ENCODE assay signal across 8 cellular contexts in the genomic region with DNA sequence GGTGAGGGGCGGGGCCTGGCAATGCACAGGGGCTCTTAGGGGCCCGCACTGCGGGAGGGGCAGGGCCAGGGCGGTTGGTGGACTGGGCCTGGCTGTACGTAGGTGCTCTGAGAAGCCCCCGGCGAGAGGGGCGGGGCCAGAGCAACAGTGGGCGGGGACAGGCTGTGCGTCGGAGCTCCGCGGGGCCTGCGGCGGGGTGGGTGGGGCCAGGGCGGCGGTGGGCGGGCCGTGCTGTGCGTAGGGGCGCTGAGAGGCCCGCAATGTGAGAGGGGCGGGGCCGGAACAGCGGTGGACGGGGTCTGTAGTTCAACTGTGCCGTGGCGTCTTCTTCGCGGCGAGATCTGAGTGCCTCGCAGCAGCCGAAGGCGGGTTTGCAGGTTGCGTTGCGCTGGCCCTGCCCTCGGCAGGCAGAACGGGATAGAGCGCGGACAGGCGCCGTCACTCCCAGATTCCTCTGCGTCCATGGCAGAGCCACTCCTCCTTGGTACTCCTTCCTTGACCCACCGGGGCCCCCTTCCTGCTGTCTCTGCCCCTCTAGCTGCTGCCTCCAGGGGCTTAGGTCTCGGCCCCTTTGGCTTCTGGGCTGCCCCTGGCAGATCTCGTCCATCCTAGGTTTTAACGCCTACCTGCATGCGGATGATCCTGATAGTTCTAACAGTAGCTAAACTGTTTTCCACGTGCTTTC. TPM values are rescaled to one million over a fixed set of nuclear protein-coding genes. Genes with fewer than 3 reads are reported as not detected.
DNase-seq lines count a peak whose midpoint lies in the region; ATAC-seq and TF ChIP-seq lines count a peak whose summit lies in the region.

No MANE protein-coding gene starts in this region.

- no peak for TF ChIP-seq CTCF in Panc1 (IDR thresholded peaks at IDR 0.05)

- H3K4me3 Mint-ChIP-seq in activated T-cell treated with anti-CD3 and anti-CD28 coated beads, Interleukin-2, amount 50 U/mL, for 72 hours, result peak overlapping the region; percentile 86 to 95
- peak overlapping the region; percentile 89 to 98 (median 95) for H3K4me3 Mint-ChIP-seq in naive thymus-derived CD8-positive, alpha-beta T cell
- H3K4me3 Mint-ChIP-seq in stimulated activated memory B cell treated with anti-CD40 and anti-IgM and Interleukin-4, amounts not matched to agents 10 μg/mL and 1 μg/mL and 100 μg/mL, for 72 hours, result peak overlapping the region; percentile 94

- H3K4me1 ChIP-seq in Panc1 (ENCODE audit: control insufficient read depth, insufficient read depth, low read length), result peaks cover 20% of the 10 kb centered on the region

- H3K9me3 ChIP-seq in Panc1 (ENCODE audit: control insufficient read depth, insufficient read depth, low read depth, low read length), result no peaks in the 10 kb centered on the region

- in situ Hi-C loops in KBM-7 (cut with MboI; ENCODE audit: low pct_unique_long_range_greater_than_20kb, low sequenced_read_pairs) (no loop called here), Panc1 (cut with HindIII; ENCODE audit: low pct_unique_long_range_greater_than_20kb, low sequenced_read_pairs) (no loop called here)

- no peaks in the 10 kb centered on the region for H3K36me3 ChIP-seq in Panc1 (ENCODE audit: control insufficient read depth, insufficient read depth, low read length)

- peak; percentile 68 for ATAC-seq in GM21737 (IDR thresholded peaks at IDR 0.05; ENCODE audit: unreplicated experiment)
- peak; percentile 90 for ATAC-seq in Panc1
- ATAC-seq in activated T-cell treated with anti-CD3 and anti-CD28 coated beads, Interleukin-2, amount 50 U/mL, for 72 hours (replicated peaks in 1 of 2), result peak; percentile 82 to 83
- peak; percentile 81 to 83 for ATAC-seq in naive thymus-derived CD8-positive, alpha-beta T cell
- ATAC-seq in stimulated activated memory B cell treated with anti-CD40 and anti-IgM and Interleukin-4, amounts not matched to agents 10 μg/mL and 1 μg/mL and 100 μg/mL, for 72 hours, result peak; percentile 89

- H3K4me3 ChIP-seq in Panc1 (ENCODE audit: low read depth in 2 of 2, low read length in 2 of 2), result peak overlapping the region; percentile 79 to 97

- POLR2A ChIA-PET in Panc1 (lab: Charles Lee), result interaction anchor here (0.6 to 0.7 kb wide), 2 partner anchors 31 to 1462 kb away, joined by 3 to 6 read pairs; no protein-coding TSS in a partner anchor
- POLR2A ChIA-PET in naive thymus-derived CD8-positive, alpha-beta T cell (lab: Charles Lee), result interaction anchor here (0.6 to 5.6 kb wide), 20 partner anchors 8 to 242 kb away, joined by 3 to 118 read pairs (median 4); a partner anchor contains a TSS

- H3K27me3 ChIP-seq in Panc1 (ENCODE audit: control insufficient read depth, insufficient read depth, low read length), result no peaks in the 10 kb centered on the region

- intact Hi-C loops in Panc1 (cut with micrococcal nuclease; ENCODE audit: unreplicated experiment), result no loop called here

- peak overlapping the region; percentile 83 for H3K27ac ChIP-seq in Panc1 (ENCODE audit: low read length)

- no TSS peak for BruUV-seq in Panc1 (replicated peaks; lab: Mats Ljungman, UMichigan)

- peak overlapping the region; percentile 86 for H3K27ac Mint-ChIP-seq in activated T-cell treated with anti-CD3 and anti-CD28 coated beads, Interleukin-2, amount 50 U/mL, for 72 hours
- H3K27ac Mint-ChIP-seq in naive thymus-derived CD8-positive, alpha-beta T cell, result peak overlapping the region; percentile 91 to 98 (median 96)
- H3K27ac Mint-ChIP-seq in stimulated activated memory B cell treated with anti-CD40 and anti-IgM and Interleukin-4, amounts not matched to agents 10 μg/mL and 1 μg/mL and 100 μg/mL, for 72 hours, result peak overlapping the region; percentile 74

- CTCF ChIA-PET in Panc1 (lab: Charles Lee), result interaction anchor here (0.5 to 0.9 kb wide), 8 partner anchors 13 to 139 kb away, joined by 3 to 7 read pairs (median 4); no protein-coding TSS in a partner anchor

- no peaks in the 10 kb centered on the region for H3K27me3 Mint-ChIP-seq in activated T-cell treated with anti-CD3 and anti-CD28 coated beads, Interleukin-2, amount 50 U/mL, for 72 hours (ENCODE audit: low read depth)
- peaks cover 0 to 8% (median 0%) of the 10 kb centered on the region in 5 donors for H3K27me3 Mint-ChIP-seq in naive thymus-derived CD8-positive, alpha-beta T cell
- H3K27me3 Mint-ChIP-seq in stimulated activated memory B cell treated with anti-CD40 and anti-IgM and Interleukin-4, amounts not matched to agents 10 μg/mL and 1 μg/mL and 100 μg/mL, for 72 hours, result peaks cover 32% of the 10 kb centered on the region

- DNase-seq in DMS79 treated with DMSO at 0.1 percent for 48 hours (lab: John Stamatoyannopoulos, UW) (peak; percentile 79), KBM-7 (peak; percentile 87), Panc1 (ENCODE audit: low read depth, low spot score) (peak; percentile 57), fibroblast of gingiva (ENCODE audit: low read depth) (peak; percentile 84)
- DNase-seq in activated T-cell treated with anti-CD3 and anti-CD28 coated beads, Interleukin-2, amount 50 U/mL, for 72 hours, result peak; percentile 96 to 97
- peak in 9 of 10 donors; percentile 95 to 99 (median 97) for DNase-seq in naive thymus-derived CD8-positive, alpha-beta T cell

- no peaks in the 10 kb centered on the region for H3K9me3 Mint-ChIP-seq in activated T-cell treated with anti-CD3 and anti-CD28 coated beads, Interleukin-2, amount 50 U/mL, for 72 hours
- no peaks in the 10 kb centered on the region for H3K9me3 Mint-ChIP-seq in naive thymus-derived CD8-positive, alpha-beta T cell
- H3K9me3 Mint-ChIP-seq in stimulated activated memory B cell treated with anti-CD40 and anti-IgM and Interleukin-4, amounts not matched to agents 10 μg/mL and 1 μg/mL and 100 μg/mL, for 72 hours, result no peaks in the 10 kb centered on the region

- no peaks in the 10 kb centered on the region for H3K36me3 Mint-ChIP-seq in activated T-cell treated with anti-CD3 and anti-CD28 coated beads, Interleukin-2, amount 50 U/mL, for 72 hours (ENCODE audit: insufficient read depth in 2 of 2)
- no peaks in the 10 kb centered on the region for H3K36me3 Mint-ChIP-seq in naive thymus-derived CD8-positive, alpha-beta T cell
- no peaks in the 10 kb centered on the region for H3K36me3 Mint-ChIP-seq in stimulated activated memory B cell treated with anti-CD40 and anti-IgM and Interleukin-4, amounts not matched to agents 10 μg/mL and 1 μg/mL and 100 μg/mL, for 72 hours

- H3K4me1 Mint-ChIP-seq in activated T-cell treated with anti-CD3 and anti-CD28 coated beads, Interleukin-2, amount 50 U/mL, for 72 hours (ENCODE audit: low read depth), result peaks cover 15% of the 10 kb centered on the region
- H3K4me1 Mint-ChIP-seq in naive thymus-derived CD8-positive, alpha-beta T cell, result peaks cover 11 to 14% (median 12%) of the 10 kb centered on the region in 4 donors
- peaks cover 11% of the 10 kb centered on the region for H3K4me1 Mint-ChIP-seq in stimulated activated memory B cell treated with anti-CD40 and anti-IgM and Interleukin-4, amounts not matched to agents 10 μg/mL and 1 μg/mL and 100 μg/mL, for 72 hours

RNA-seq across cellular contexts. Expression of a gene that starts 33.2 kb away (rescaled TPM):
- total RNA-seq in Panc1 (2021; ENCODE audit: unreplicated experiment), result 26.4 TPM
- polyA plus RNA-seq in Panc1 (2012; ENCODE audit: insufficient read length), result 20.1 TPM
- total RNA-seq in activated T-cell treated with anti-CD3 and anti-CD28 coated beads, Interleukin-2, amount 50 U/mL, for 72 hours, result 10 to 100 TPM; 39.3 to 41.9 TPM
- 1 to 10 TPM; 6.4 to 8.8 TPM for total RNA-seq in naive thymus-derived CD8-positive, alpha-beta T cell
- polyA plus RNA-seq in naive thymus-derived CD8-positive, alpha-beta T cell, result 1 to 10 TPM; 1.5 to 3.7 (median 2.6) TPM

Comparison
In these comparisons a context has a peak if more than half of its experiments do, and no peak if none do; other contexts are left out.
1. Peak in every context shown above with its lines: DNase-seq, ATAC-seq, H3K4me3 ChIP-seq and H3K27ac ChIP-seq.